ENCODE assay signal across 1 cellular context in genomic region chr15:43329960-43330779, GRCh38.
TF ChIP-seq lines count a peak whose summit lies in the region.

A gene with protein sequence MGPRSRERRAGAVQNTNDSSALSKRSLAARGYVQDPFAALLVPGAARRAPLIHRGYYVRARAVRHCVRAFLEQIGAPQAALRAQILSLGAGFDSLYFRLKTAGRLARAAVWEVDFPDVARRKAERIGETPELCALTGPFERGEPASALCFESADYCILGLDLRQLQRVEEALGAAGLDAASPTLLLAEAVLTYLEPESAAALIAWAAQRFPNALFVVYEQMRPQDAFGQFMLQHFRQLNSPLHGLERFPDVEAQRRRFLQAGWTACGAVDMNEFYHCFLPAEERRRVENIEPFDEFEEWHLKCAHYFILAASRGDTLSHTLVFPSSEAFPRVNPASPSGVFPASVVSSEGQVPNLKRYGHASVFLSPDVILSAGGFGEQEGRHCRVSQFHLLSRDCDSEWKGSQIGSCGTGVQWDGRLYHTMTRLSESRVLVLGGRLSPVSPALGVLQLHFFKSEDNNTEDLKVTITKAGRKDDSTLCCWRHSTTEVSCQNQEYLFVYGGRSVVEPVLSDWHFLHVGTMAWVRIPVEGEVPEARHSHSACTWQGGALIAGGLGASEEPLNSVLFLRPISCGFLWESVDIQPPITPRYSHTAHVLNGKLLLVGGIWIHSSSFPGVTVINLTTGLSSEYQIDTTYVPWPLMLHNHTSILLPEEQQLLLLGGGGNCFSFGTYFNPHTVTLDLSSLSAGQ (minus strand): TSS chr15:43330573. CDS start chr15:43330489, 84 bp downstream.

TF ChIP-seq in K562, 482 proteins besides CTCF, POLR2A, EP300 and RAD21 (continued from another document and continues in another):
- TF ChIP-seq, protein P1, sequence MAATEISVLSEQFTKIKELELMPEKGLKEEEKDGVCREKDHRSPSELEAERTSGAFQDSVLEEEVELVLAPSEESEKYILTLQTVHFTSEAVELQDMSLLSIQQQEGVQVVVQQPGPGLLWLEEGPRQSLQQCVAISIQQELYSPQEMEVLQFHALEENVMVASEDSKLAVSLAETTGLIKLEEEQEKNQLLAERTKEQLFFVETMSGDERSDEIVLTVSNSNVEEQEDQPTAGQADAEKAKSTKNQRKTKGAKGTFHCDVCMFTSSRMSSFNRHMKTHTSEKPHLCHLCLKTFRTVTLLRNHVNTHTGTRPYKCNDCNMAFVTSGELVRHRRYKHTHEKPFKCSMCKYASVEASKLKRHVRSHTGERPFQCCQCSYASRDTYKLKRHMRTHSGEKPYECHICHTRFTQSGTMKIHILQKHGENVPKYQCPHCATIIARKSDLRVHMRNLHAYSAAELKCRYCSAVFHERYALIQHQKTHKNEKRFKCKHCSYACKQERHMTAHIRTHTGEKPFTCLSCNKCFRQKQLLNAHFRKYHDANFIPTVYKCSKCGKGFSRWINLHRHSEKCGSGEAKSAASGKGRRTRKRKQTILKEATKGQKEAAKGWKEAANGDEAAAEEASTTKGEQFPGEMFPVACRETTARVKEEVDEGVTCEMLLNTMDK (IDR thresholded peaks at IDR 0.05; ENCODE audit: borderline replicate concordance, insufficient read depth, low read depth, low read length, poor library complexity, severe bottlenecking) = no peak
- TF ChIP-seq U2AF2 (optimal IDR thresholded peaks at IDR 0.05; ENCODE audit: low read depth, low read length) (no peak), ZNF212 (CRISPR knock-in tag; IDR thresholded peaks at IDR 0.05) (no peak), NBN (IDR thresholded peaks at IDR 0.05; ENCODE audit: low read depth) (peak; percentile 63; the same call in 1 of the 2 replicates), NCOR1 (IDR thresholded peaks at IDR 0.05) (peak; percentile 27; the same call in 1 of the 2 replicates), LARP7 (IDR thresholded peaks at IDR 0.05) (no peak), PREB (CRISPR knock-in tag; IDR thresholded peaks at IDR 0.05) (peak; percentile 84; the same call in 1 of the 2 replicates), FIP1L1 (IDR thresholded peaks at IDR 0.05; ENCODE audit: low read depth, low read length, poor library complexity, severe bottlenecking) (no peak), E2F6 (IDR thresholded peaks at IDR 0.05; ENCODE audit: borderline replicate concordance in 1 of 2, extremely low read depth in 1 of 2, insufficient read depth in 1 of 2, insufficient read length in 1 of 2, low read depth in 1 of 2, low read length in 1 of 2, poor library complexity in 1 of 2, severe bottlenecking in 1 of 2) (peak; percentile 94 to 96), HNRNPK (IDR thresholded peaks at IDR 0.05; ENCODE audit: low read depth, low read length, poor library complexity, severe bottlenecking) (no peak), MECOM (CRISPR knock-in tag; IDR thresholded peaks at IDR 0.05) (no peak), THRB (CRISPR knock-in tag; conservative IDR thresholded peaks at IDR 0.05) (no peak), SREBF1 (IDR thresholded peaks at IDR 0.05; ENCODE audit: borderline replicate concordance, low read depth, low read length) (no peak), ZNF778 (CRISPR knock-in tag; IDR thresholded peaks at IDR 0.05) (no peak), HDAC3 (IDR thresholded peaks at IDR 0.05; ENCODE audit: borderline replicate concordance, partially characterized antibody) (no peak), ZNF354B (CRISPR knock-in tag; IDR thresholded peaks at IDR 0.05) (no peak), TARDBP (IDR thresholded peaks at IDR 0.05) (0 out of 2 replicates have a peak, but pooled peaks have one; percentile 19), POLR2AphosphoS2 (IDR thresholded peaks at IDR 0.05; ENCODE audit: low read length) (peak; percentile 82; the same call in 1 of the 2 replicates), NCOA2 (IDR thresholded peaks at IDR 0.05; ENCODE audit: partially characterized antibody in 2 of 2) (no peak), ZBTB1 (CRISPR knock-in tag; IDR thresholded peaks at IDR 0.05; ENCODE audit: borderline replicate concordance, low read depth) (peak; percentile 71), SMARCA5 (IDR thresholded peaks at IDR 0.05) (no peak), FOXP1 (CRISPR knock-in tag; IDR thresholded peaks at IDR 0.05) (peak; percentile 48; the same call in 1 of the 2 replicates), MYNN (IDR thresholded peaks at IDR 0.05) (no peak), MYNN (CRISPR knock-in tag; IDR thresholded peaks at IDR 0.05) (no peak), KAT8 (IDR thresholded peaks at IDR 0.05; ENCODE audit: low read depth) (no peak), MAX (CRISPR knock-in tag; IDR thresholded peaks at IDR 0.05) (peak; percentile 75), TEAD1 (CRISPR knock-in tag; IDR thresholded peaks at IDR 0.05) (peak in 1 of 2 experiments; percentile 76; a peak in 2 of 4 replicates), ATF7 (IDR thresholded peaks at IDR 0.05) (peak; percentile 90), ARHGAP35 (IDR thresholded peaks at IDR 0.05; ENCODE audit: partially characterized antibody) (no peak), MED1 (CRISPR knock-in tag; IDR thresholded peaks at IDR 0.05; ENCODE audit: borderline replicate concordance) (no peak), SP2 (IDR thresholded peaks at IDR 0.05; ENCODE audit: extremely low read depth, low read depth, low read length, poor library complexity, severe bottlenecking) (no peak), REST (CRISPR knock-in tag; IDR thresholded peaks at IDR 0.05; ENCODE audit: low read depth) (0 out of 2 replicates have a peak, but pooled peaks have one; percentile 21), ZNF77 (CRISPR knock-in tag; IDR thresholded peaks at IDR 0.05) (no peak), KLF6 (CRISPR knock-in tag; IDR thresholded peaks at IDR 0.05; ENCODE audit: borderline replicate concordance) (peak; percentile 75; the same call in 1 of the 2 replicates), NFRKB (IDR thresholded peaks at IDR 0.05; ENCODE audit: low read depth) (peak; percentile 38; the same call in 1 of the 2 replicates), CCAR2 (IDR thresholded peaks at IDR 0.05; ENCODE audit: low read depth, low read length) (no peak), BRCA1 (IDR thresholded peaks at IDR 0.05) (no peak), BRCA1 (CRISPR knock-in tag; IDR thresholded peaks at IDR 0.05) (no peak), SETDB1 (IDR thresholded peaks at IDR 0.05; ENCODE audit: low read length) (no peak), ZNF445 (CRISPR knock-in tag; IDR thresholded peaks at IDR 0.05; ENCODE audit: low read depth) (no peak), ZFP30 (CRISPR knock-in tag; IDR thresholded peaks at IDR 0.05; ENCODE audit: borderline replicate concordance) (no peak)
- TF ChIP-seq, protein P2, sequence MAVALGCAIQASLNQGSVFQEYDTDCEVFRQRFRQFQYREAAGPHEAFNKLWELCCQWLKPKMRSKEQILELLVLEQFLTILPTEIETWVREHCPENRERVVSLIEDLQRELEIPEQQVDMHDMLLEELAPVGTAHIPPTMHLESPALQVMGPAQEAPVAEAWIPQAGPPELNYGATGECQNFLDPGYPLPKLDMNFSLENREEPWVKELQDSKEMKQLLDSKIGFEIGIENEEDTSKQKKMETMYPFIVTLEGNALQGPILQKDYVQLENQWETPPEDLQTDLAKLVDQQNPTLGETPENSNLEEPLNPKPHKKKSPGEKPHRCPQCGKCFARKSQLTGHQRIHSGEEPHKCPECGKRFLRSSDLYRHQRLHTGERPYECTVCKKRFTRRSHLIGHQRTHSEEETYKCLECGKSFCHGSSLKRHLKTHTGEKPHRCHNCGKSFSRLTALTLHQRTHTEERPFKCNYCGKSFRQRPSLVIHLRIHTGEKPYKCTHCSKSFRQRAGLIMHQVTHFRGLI (CRISPR knock-in tag; IDR thresholded peaks at IDR 0.05) = no peak
- TF ChIP-seq, protein P3, sequence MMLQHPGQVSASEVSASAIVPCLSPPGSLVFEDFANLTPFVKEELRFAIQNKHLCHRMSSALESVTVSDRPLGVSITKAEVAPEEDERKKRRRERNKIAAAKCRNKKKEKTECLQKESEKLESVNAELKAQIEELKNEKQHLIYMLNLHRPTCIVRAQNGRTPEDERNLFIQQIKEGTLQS (IDR thresholded peaks at IDR 0.05) = 0 out of 2 replicates have a peak, but pooled peaks have one; percentile 8
- TF ChIP-seq, protein P3 (CRISPR knock-in tag; conservative IDR thresholded peaks at IDR 0.05) = no peak
- TF ChIP-seq, protein P4, sequence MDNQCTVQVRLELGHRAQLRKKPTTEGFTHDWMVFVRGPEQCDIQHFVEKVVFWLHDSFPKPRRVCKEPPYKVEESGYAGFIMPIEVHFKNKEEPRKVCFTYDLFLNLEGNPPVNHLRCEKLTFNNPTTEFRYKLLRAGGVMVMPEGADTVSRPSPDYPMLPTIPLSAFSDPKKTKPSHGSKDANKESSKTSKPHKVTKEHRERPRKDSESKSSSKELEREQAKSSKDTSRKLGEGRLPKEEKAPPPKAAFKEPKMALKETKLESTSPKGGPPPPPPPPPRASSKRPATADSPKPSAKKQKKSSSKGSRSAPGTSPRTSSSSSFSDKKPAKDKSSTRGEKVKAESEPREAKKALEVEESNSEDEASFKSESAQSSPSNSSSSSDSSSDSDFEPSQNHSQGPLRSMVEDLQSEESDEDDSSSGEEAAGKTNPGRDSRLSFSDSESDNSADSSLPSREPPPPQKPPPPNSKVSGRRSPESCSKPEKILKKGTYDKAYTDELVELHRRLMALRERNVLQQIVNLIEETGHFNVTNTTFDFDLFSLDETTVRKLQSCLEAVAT (IDR thresholded peaks at IDR 0.05) = peak in 1 of 2 experiments; percentile 5; a peak in 1 of 4 replicates
- TF ChIP-seq, protein P5, sequence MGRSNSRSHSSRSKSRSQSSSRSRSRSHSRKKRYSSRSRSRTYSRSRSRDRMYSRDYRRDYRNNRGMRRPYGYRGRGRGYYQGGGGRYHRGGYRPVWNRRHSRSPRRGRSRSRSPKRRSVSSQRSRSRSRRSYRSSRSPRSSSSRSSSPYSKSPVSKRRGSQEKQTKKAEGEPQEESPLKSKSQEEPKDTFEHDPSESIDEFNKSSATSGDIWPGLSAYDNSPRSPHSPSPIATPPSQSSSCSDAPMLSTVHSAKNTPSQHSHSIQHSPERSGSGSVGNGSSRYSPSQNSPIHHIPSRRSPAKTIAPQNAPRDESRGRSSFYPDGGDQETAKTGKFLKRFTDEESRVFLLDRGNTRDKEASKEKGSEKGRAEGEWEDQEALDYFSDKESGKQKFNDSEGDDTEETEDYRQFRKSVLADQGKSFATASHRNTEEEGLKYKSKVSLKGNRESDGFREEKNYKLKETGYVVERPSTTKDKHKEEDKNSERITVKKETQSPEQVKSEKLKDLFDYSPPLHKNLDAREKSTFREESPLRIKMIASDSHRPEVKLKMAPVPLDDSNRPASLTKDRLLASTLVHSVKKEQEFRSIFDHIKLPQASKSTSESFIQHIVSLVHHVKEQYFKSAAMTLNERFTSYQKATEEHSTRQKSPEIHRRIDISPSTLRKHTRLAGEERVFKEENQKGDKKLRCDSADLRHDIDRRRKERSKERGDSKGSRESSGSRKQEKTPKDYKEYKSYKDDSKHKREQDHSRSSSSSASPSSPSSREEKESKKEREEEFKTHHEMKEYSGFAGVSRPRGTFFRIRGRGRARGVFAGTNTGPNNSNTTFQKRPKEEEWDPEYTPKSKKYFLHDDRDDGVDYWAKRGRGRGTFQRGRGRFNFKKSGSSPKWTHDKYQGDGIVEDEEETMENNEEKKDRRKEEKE (IDR thresholded peaks at IDR 0.05; ENCODE audit: borderline replicate concordance in 1 of 2, control insufficient read depth in 1 of 2, low read depth in 2 of 2, low read length in 1 of 2) = 0 out of 4 replicates have a peak, but pooled peaks of 1 of the 2 experiments have one; percentile 53
